In the genomic region with DNA sequence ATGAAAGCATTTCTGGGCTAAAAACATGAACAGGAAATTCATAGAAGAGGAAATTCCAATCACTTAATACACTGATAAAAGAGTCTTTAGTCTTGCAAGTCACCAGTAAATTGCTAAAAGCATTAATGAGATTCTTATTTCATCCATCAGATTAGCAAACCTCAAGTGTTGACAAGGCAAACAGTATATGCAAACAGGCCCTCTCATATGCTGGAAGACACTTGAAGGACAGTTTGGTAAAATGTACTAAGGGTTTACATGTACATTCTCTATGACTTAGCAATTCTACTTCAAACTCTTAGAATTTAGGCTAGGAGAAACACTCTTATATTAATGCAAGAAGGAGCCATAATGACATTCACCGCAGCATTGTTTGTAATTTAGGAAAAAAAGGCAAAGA, we compare ENCODE assay signal across 4 cellular contexts.
"Had no signal": no experiment of that assay in that cellular context is flagged by ENCODE, and none has a peak within 500 bp of the region (broad histone marks: within the 10 kb centered on the region; RNA-seq: fewer than 3 reads in every experiment).

No MANE protein-coding gene starts in this region.

- DNase-seq: H9, HCEC 1CT, KBM-7 had no signal

- H2AFZ ChIP-seq: GM23338 had no signal

- H3K4me2 ChIP-seq: GM23338 had no signal

- ATAC-seq: GM23338 had no signal

- H3K4me3 ChIP-seq: GM23338 had no signal
